In the genomic region with DNA sequence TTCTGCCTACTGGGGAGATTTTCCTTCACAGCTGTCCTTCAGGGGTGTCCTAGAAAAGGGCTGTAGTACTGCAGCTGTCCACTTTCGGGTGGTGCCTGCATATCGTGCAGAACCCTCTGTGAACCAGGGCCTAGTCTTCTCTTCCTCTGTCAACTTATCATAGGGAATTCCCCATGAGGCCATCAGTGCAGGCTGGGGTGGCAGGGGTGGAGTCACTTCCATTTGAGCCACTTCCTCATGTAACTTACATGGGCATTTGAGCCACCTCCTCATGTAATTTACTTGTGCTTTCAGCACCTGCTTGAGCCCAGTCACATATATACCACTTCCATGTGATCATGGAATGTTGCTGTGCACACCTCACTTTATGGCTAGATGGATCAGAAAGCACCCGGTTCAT, we compare ENCODE assay signal across 29 cellular contexts.
DNase-seq lines count a peak whose midpoint lies in the region; ATAC-seq, FAIRE-seq and TF ChIP-seq lines count a peak whose summit lies in the region.
"Had no signal": no experiment of that assay in that cellular context is flagged by ENCODE, and none has a peak within 500 bp of the region (broad histone marks: within the 10 kb centered on the region; RNA-seq: fewer than 3 reads in every experiment).

No MANE protein-coding gene starts in this region.

- SMC1A ChIA-PET in GM12878 (lab: Charles Lee; ENCODE audit: uncharacterized antibody, unreplicated experiment): no interaction called here

- H3K9me3 Mint-ChIP-seq in HFFc6: no peaks in the 10 kb centered on the region
- H3K9me3 Mint-ChIP-seq: activated T-cell treated with anti-CD3 and anti-CD28 coated beads, Interleukin-2, amount 50 U/mL, for 4 hours had no signal

- TF ChIP-seq CTCF in MM.1S (IDR thresholded peaks at IDR 0.05; ENCODE audit: low read length) (no peak), GM12878 (IDR thresholded peaks at IDR 0.05 in 2 of 3, conservative IDR thresholded peaks at IDR 0.05 in 1 of 3; ENCODE audit: control insufficient read depth in 2 of 3, extremely low read depth in 1 of 3, insufficient read depth in 1 of 3, low read depth in 3 of 3, low read length in 3 of 3) (no peak), HFFc6 (IDR thresholded peaks at IDR 0.05) (no peak), HepG2 (CRISPR knock-in tag; IDR thresholded peaks at IDR 0.05) (no peak)

- no peaks in the 10 kb centered on the region for H3K9me2 ChIP-seq in MM.1S (replicated peaks; ENCODE audit: insufficient read depth, low read length)

- H3K27me3 Mint-ChIP-seq in HFFc6 (ENCODE audit: insufficient read depth): no peaks in the 10 kb centered on the region
- H3K27me3 Mint-ChIP-seq: brain had no signal

- POLR2A ChIA-PET in GM12878 (lab: Charles Lee) (interaction anchor here (0.8 kb wide), 1 partner anchor 19 kb away, joined by 3 read pairs; no protein-coding TSS in a partner anchor), HepG2 (lab: Yijun Ruan, JAX) (no interaction called here)

- H3K79me2 ChIP-seq in MM.1S (ENCODE audit: low read length) (no peaks in the 10 kb centered on the region), GM12878 (ENCODE audit: control insufficient read depth, insufficient read depth, low read length) (no peaks in the 10 kb centered on the region), HepG2 (ENCODE audit: insufficient read depth, low read length) (no peaks in the 10 kb centered on the region)

- WGBS in GM12878 (ENCODE audit: insufficient coverage, insufficient replicate concordance, low lambda C conversion rate, missing lambda C conversion rate): 28% methylated on average over 3 of the region's 3 CpGs
- WGBS in HepG2 (ENCODE audit: low lambda C conversion rate): 0% methylated on average over 3 of the region's 3 CpGs

- H3K9ac ChIP-seq in MM.1S (ENCODE audit: low read length): no peak overlapping the region
- H3K9ac ChIP-seq in GM12878 (ENCODE audit: control insufficient read depth, insufficient read depth, low read length): no peak overlapping the region
- no peak overlapping the region for H3K9ac ChIP-seq in HepG2 (ENCODE audit: insufficient read depth, low read depth, low read length)
- H3K9ac ChIP-seq: BLaER1 had no signal

- intact Hi-C loops in GM12878 (cut with micrococcal nuclease; ENCODE audit: unreplicated experiment) (no loop called here), HepG2 (cut with micrococcal nuclease; ENCODE audit: unreplicated experiment) (no loop called here)

- CTCF ChIA-PET in GM12878 (lab: Yijun Ruan, JAX): no interaction called here
- CTCF ChIA-PET in HepG2 (lab: Yijun Ruan, JAX; ENCODE audit: low intra/inter-chr PET ratio, low total read pairs): no interaction called here

- TF ChIP-seq EP300 in GM12878 (IDR thresholded peaks at IDR 0.05; ENCODE audit: borderline replicate concordance in 1 of 2, control insufficient read depth in 1 of 2, low read depth in 2 of 2, low read length in 2 of 2) (no peak), HepG2 (IDR thresholded peaks at IDR 0.05; ENCODE audit: low read depth in 2 of 2, low read length in 2 of 2) (no peak), HepG2 (CRISPR knock-in tag; IDR thresholded peaks at IDR 0.05; ENCODE audit: borderline replicate concordance) (no peak)

- H3K4me2 ChIP-seq in MM.1S (ENCODE audit: low read depth, low read length): no peak overlapping the region
- no peak overlapping the region for H3K4me2 ChIP-seq in GM12878 (ENCODE audit: control insufficient read depth, insufficient read depth)
- no peak overlapping the region for H3K4me2 ChIP-seq in HepG2 (ENCODE audit: low read depth, low read length)
- H3K4me2 ChIP-seq: BLaER1 had no signal

- H3K4me1 ChIP-seq in MM.1S (ENCODE audit: low read length): no peaks in the 10 kb centered on the region
- no peaks in the 10 kb centered on the region for H3K4me1 ChIP-seq in GM12878 (ENCODE audit: control insufficient read depth, insufficient read depth, low read length)
- no peaks in the 10 kb centered on the region for H3K4me1 ChIP-seq in HepG2 (ENCODE audit: insufficient read depth, low read length)
- H3K4me1 ChIP-seq: BLaER1 had no signal

- no peaks in the 10 kb centered on the region for H3K36me3 ChIP-seq in MM.1S (replicated peaks; ENCODE audit: insufficient read depth, low read length)
- H3K36me3 ChIP-seq in GM12878 (ENCODE audit: control insufficient read depth in 2 of 2, insufficient read depth in 2 of 2, low read length in 1 of 2): no peaks in the 10 kb centered on the region
- H3K36me3 ChIP-seq in HepG2 (replicated peaks in 1 of 2; ENCODE audit: control insufficient read depth in 1 of 2, insufficient read depth in 2 of 2, low read length in 2 of 2): no peaks in the 10 kb centered on the region
- H3K36me3 ChIP-seq: BLaER1, thoracic aorta had no signal

- no peak overlapping the region for H3K4me3 Mint-ChIP-seq in HFFc6
- H3K4me3 Mint-ChIP-seq: activated T-cell treated with anti-CD3 and anti-CD28 coated beads, Interleukin-2, amount 50 U/mL, for 4 hours; brain; T-helper 1 cell treated with Interleukin-12 subunit alpha and Interleukin-12 subunit beta and Interleukin-4 antibody, amounts not matched to agents 30 μg/mL and 1 μg/mL, for 36 hours had no signal

- DNase-seq in MM.1S (peak; percentile 46), GM12878 (ENCODE audit: low read depth, low spot score) (peak; percentile 2), HFFc6 (no peak), HepG2 (ENCODE audit: low spot score) (no peak), DMS 273 treated with DMSO at 0.1 percent for 48 hours (lab: John Stamatoyannopoulos, UW) (no peak)
- DNase-seq in activated CD8-positive, alpha-beta memory T cell treated with anti-CD3 and anti-CD28 coated beads for 24 hours: no peak
- DNase-seq: ACHN; activated CD4-positive, alpha-beta T cell treated with anti-CD3 and anti-CD28 coated beads for 4 hours; activated naive CD4-positive, alpha-beta T cell; activated T-cell treated with anti-CD3 and anti-CD28 coated beads, Interleukin-2, amount 50 U/mL, for 4 hours; Karpas-422; NCI-H1105; NCI-H2029 treated with DMSO at 0.1 percent for 48 hours; NCI-H226; NCI-H748 treated with DMSO at 0.1 percent for 48 hours; right cardiac atrium; stimulated activated CD4-positive, alpha-beta T cell treated with anti-CD3 and anti-CD28 coated beads, Interleukin-4, amount 100 ng/mL, for 1 hour; stimulated activated naive CD4-positive, alpha-beta T cell treated with Interleukin-2 at 50 U/mL for 16 hours had no signal

- ATAC-seq in GM18498 (IDR thresholded peaks at IDR 0.05; ENCODE audit: unreplicated experiment) (peak; percentile 43), GM21576 (IDR thresholded peaks at IDR 0.05; ENCODE audit: unreplicated experiment) (peak; percentile 53), GM12878 (peak; percentile 73), HepG2 (no peak)
- ATAC-seq: activated T-cell treated with anti-CD3 and anti-CD28 coated beads, Interleukin-2, amount 50 U/mL, for 4 hours; Panc1; right cardiac atrium had no signal

- H2AFZ ChIP-seq in MM.1S (ENCODE audit: low read length) (no peak overlapping the region), GM12878 (ENCODE audit: control insufficient read depth, low read depth, low read length) (no peak overlapping the region), HepG2 (ENCODE audit: low read length) (no peak overlapping the region)

- in situ Hi-C loops in GM12878 (cut with MboI) (no loop called here), HepG2 (cut with HindIII; ENCODE audit: extremely low pct_ligation_motif_present, low pct_unique_long_range_greater_than_20kb) (no loop called here)

- TF ChIP-seq POLR2A in GM12878 (IDR thresholded peaks at IDR 0.05; ENCODE audit: low read depth, low read length) (no peak), HepG2 (IDR thresholded peaks at IDR 0.05; ENCODE audit: insufficient read depth in 1 of 2, low read depth in 2 of 2, low read length in 2 of 2) (no peak)

- peaks cover 17% of the 10 kb centered on the region for H3K4me1 Mint-ChIP-seq in HFFc6 (ENCODE audit: low read depth)
- H3K4me1 Mint-ChIP-seq: brain had no signal

- H3K9me3 ChIP-seq in MM.1S (replicated peaks; ENCODE audit: insufficient read depth, low read length) (no peaks in the 10 kb centered on the region), GM12878 (replicated peaks; ENCODE audit: control insufficient read depth, insufficient read depth, low read length) (no peaks in the 10 kb centered on the region), HepG2 (ENCODE audit: low read length) (no peaks in the 10 kb centered on the region; the same call in 1 of the 2 replicates)
- H3K9me3 ChIP-seq: BLaER1, thoracic aorta had no signal

- BruUV-seq in GM12878 (replicated peaks; lab: Mats Ljungman, UMichigan) (no TSS peak), HepG2 (replicated peaks; lab: Mats Ljungman, UMichigan) (no TSS peak)

- H3K27me3 ChIP-seq in MM.1S (replicated peaks; ENCODE audit: insufficient read depth, low read length) (no peaks in the 10 kb centered on the region), GM12878 (replicated peaks in 1 of 2; ENCODE audit: control insufficient read depth in 2 of 2, insufficient read depth in 2 of 2, low read length in 1 of 2) (no peaks in the 10 kb centered on the region), HepG2 (ENCODE audit: control insufficient read depth in 1 of 2, insufficient read depth in 2 of 2, low read length in 2 of 2) (no peaks in the 10 kb centered on the region)
- H3K27me3 ChIP-seq: BLaER1 had no signal

- H3K27ac Mint-ChIP-seq in HFFc6: no peak overlapping the region
- H3K27ac Mint-ChIP-seq: brain; T-helper 1 cell treated with Interleukin-12 subunit alpha and Interleukin-12 subunit beta and Interleukin-4 antibody, amounts not matched to agents 30 μg/mL and 1 μg/mL, for 36 hours had no signal

- no peaks in the 10 kb centered on the region for H4K20me1 ChIP-seq in MM.1S (ENCODE audit: insufficient read depth, low read length)
- H4K20me1 ChIP-seq in GM12878 (ENCODE audit: control insufficient read depth, insufficient read depth): no peaks in the 10 kb centered on the region
- H4K20me1 ChIP-seq in HepG2 (ENCODE audit: insufficient read depth, low read length): no peaks in the 10 kb centered on the region
- H4K20me1 ChIP-seq: BLaER1 had no signal

- no peaks in the 10 kb centered on the region for H3F3A ChIP-seq in MM.1S (ENCODE audit: insufficient read depth, low read length)

- 0 out of 2 replicates have a peak, but pooled peaks cover 17% of the 10 kb centered on the region for H3K36me3 Mint-ChIP-seq in HFFc6 (ENCODE audit: low read depth)
- H3K36me3 Mint-ChIP-seq: brain had no signal

- RAD21 ChIA-PET in GM12878 (lab: Charles Lee; ENCODE audit: unreplicated experiment): no interaction called here

- FAIRE-seq in GM12878 (lab: Jason Lieb, UNC) (no peak), HepG2 (lab: Jason Lieb, UNC) (no peak)
- FAIRE-seq: endothelial cell of umbilical vein, GM18507, keratinocyte had no signal

- TF ChIP-seq RAD21 in GM12878 (IDR thresholded peaks at IDR 0.05; ENCODE audit: insufficient read depth, low read depth, low read length) (no peak), HepG2 (CRISPR knock-in tag; IDR thresholded peaks at IDR 0.05) (no peak)

- H3K4me3 ChIP-seq in MM.1S (ENCODE audit: low read length) (no peak overlapping the region), GM12878 (no peak overlapping the region), HepG2 (replicated peaks in 1 of 3; ENCODE audit: insufficient read depth in 1 of 3, low read depth in 2 of 3, low read length in 3 of 3) (no peak overlapping the region)
- H3K4me3 ChIP-seq: BLaER1, lung, thoracic aorta had no signal

- H3K27ac ChIP-seq in MM.1S (ENCODE audit: low read length): no peak overlapping the region
- H3K27ac ChIP-seq in GM12878 (ENCODE audit: control insufficient read depth, insufficient read depth): no peak overlapping the region
- no peak overlapping the region for H3K27ac ChIP-seq in HepG2 (ENCODE audit: extremely low read length, insufficient read depth, low read length)
- H3K27ac ChIP-seq: BLaER1, thoracic aorta had no signal

Comparison
In these comparisons a context has a peak if more than half of its experiments do, and no peak if none do; other contexts are left out.
1. DNase-seq: peak in MM.1S (single experiment) and GM12878 (single experiment); none in HFFc6 (single experiment), HepG2 (single experiment), DMS 273 treated with DMSO at 0.1 percent for 48 hours (single experiment) and activated CD8-positive, alpha-beta memory T cell treated with anti-CD3 and anti-CD28 coated beads for 24 hours (single experiment).